ENCODE assay signal across 1 cellular context in genomic region chr6:28643017-28643740, GRCh38.
TF ChIP-seq lines count a peak whose summit lies in the region.

No MANE protein-coding gene starts in this region.

TF ChIP-seq in HCT116, 20 proteins besides CTCF, POLR2A, EP300 and RAD21 (continued from another document):
- TF ChIP-seq ZFX (IDR thresholded peaks at IDR 0.05), result no peak
